Comparison of ENCODE assay signal across 1 cellular context in genomic region chr1:32759997-32760623, GRCh38.
TF ChIP-seq lines count a peak whose summit lies in the region.

No MANE protein-coding gene starts in this region.

TF ChIP-seq in HepG2, 621 proteins besides CTCF, POLR2A, EP300 and RAD21 (continued from another document and continues in another):
- no peak for TF ChIP-seq ZBTB40 (IDR thresholded peaks at IDR 0.05)
- peak; percentile 47; the same call in 1 of the 2 replicates for TF ChIP-seq ZBTB40 (CRISPR knock-in tag; IDR thresholded peaks at IDR 0.05)
- TF ChIP-seq ZNF451 (CRISPR knock-in tag; IDR thresholded peaks at IDR 0.05) = no peak; the same call in 1 of the 2 replicates
- no peak for TF ChIP-seq HES4 (CRISPR knock-in tag; IDR thresholded peaks at IDR 0.05; ENCODE audit: borderline replicate concordance)
- TF ChIP-seq AHR (CRISPR knock-in tag; IDR thresholded peaks at IDR 0.05) = no peak
- TF ChIP-seq ZMYM4 (CRISPR knock-in tag; IDR thresholded peaks at IDR 0.05) = peak; percentile 80
- TF ChIP-seq ZNF740 (CRISPR knock-in tag; IDR thresholded peaks at IDR 0.05) = no peak
- no peak for TF ChIP-seq MAF1 (CRISPR knock-in tag; IDR thresholded peaks at IDR 0.05; ENCODE audit: borderline replicate concordance)
- TF ChIP-seq ZZZ3 (CRISPR knock-in tag; IDR thresholded peaks at IDR 0.05; ENCODE audit: borderline replicate concordance) = no peak
- TF ChIP-seq ARID5B (CRISPR knock-in tag; IDR thresholded peaks at IDR 0.05) = peak; percentile 69
- peak; percentile 69 for TF ChIP-seq KDM1A (CRISPR knock-in tag; IDR thresholded peaks at IDR 0.05)
- no peak for TF ChIP-seq ZNF777 (CRISPR knock-in tag; IDR thresholded peaks at IDR 0.05)
- TF ChIP-seq GPBP1L1 (CRISPR knock-in tag; IDR thresholded peaks at IDR 0.05) = no peak
- 0 out of 2 replicates have a peak, but pooled peaks have one; percentile 46 for TF ChIP-seq CREM (IDR thresholded peaks at IDR 0.05)
- no peak for TF ChIP-seq CREM (CRISPR knock-in tag; IDR thresholded peaks at IDR 0.05)
- peak; percentile 51; the same call in 1 of the 2 replicates for TF ChIP-seq ZBTB37 (CRISPR knock-in tag; IDR thresholded peaks at IDR 0.05)
- no peak for TF ChIP-seq HHEX (CRISPR knock-in tag; IDR thresholded peaks at IDR 0.05)
- TF ChIP-seq HNRNPLL (IDR thresholded peaks at IDR 0.05; ENCODE audit: low read depth, low read length, poor library complexity, severe bottlenecking) = no peak
- TF ChIP-seq ZBTB21 (CRISPR knock-in tag; IDR thresholded peaks at IDR 0.05) = no peak
- no peak for TF ChIP-seq SETDB1 (CRISPR knock-in tag; IDR thresholded peaks at IDR 0.05; ENCODE audit: borderline replicate concordance)
- TF ChIP-seq POLR2AphosphoS5 (IDR thresholded peaks at IDR 0.05; ENCODE audit: low read depth, low read length) = peak; percentile 52
- 0 out of 2 replicates have a peak, but pooled peaks have one; percentile 58 for TF ChIP-seq ZNF724P (CRISPR knock-in tag; IDR thresholded peaks at IDR 0.05; ENCODE audit: borderline replicate concordance)
- no peak for TF ChIP-seq ZNF101 (CRISPR knock-in tag; IDR thresholded peaks at IDR 0.05; ENCODE audit: borderline replicate concordance, low read depth)
- no peak for TF ChIP-seq TBP (CRISPR knock-in tag; IDR thresholded peaks at IDR 0.05)
- no peak for TF ChIP-seq ELK4 (CRISPR knock-in tag; IDR thresholded peaks at IDR 0.05; ENCODE audit: borderline replicate concordance)
- no peak for TF ChIP-seq CSRNP1 (CRISPR knock-in tag; IDR thresholded peaks at IDR 0.05)
- TF ChIP-seq TAF1 (CRISPR knock-in tag; IDR thresholded peaks at IDR 0.05) = peak; percentile 53; the same call in 1 of the 2 replicates
- no peak for TF ChIP-seq ZNF670 (CRISPR knock-in tag; IDR thresholded peaks at IDR 0.05; ENCODE audit: borderline replicate concordance)
- TF ChIP-seq BORCS8-MEF2B (CRISPR knock-in tag; IDR thresholded peaks at IDR 0.05) = no peak
- TF ChIP-seq XRCC5 (optimal IDR thresholded peaks at IDR 0.05; ENCODE audit: low read length) = peak; percentile 40
- TF ChIP-seq AGO1 (IDR thresholded peaks at IDR 0.05; ENCODE audit: low read depth, low read length, poor library complexity, severe bottlenecking) = peak; percentile 33
- TF ChIP-seq SNAI1 (CRISPR knock-in tag; IDR thresholded peaks at IDR 0.05; ENCODE audit: borderline replicate concordance) = no peak
- TF ChIP-seq CHD4 (IDR thresholded peaks at IDR 0.05; ENCODE audit: borderline replicate concordance, low read length) = no peak; the same call in 1 of the 2 replicates
- TF ChIP-seq ZBTB46 (CRISPR knock-in tag; IDR thresholded peaks at IDR 0.05; ENCODE audit: borderline replicate concordance) = no peak
